Comparison of ENCODE assay signal across 35 cellular contexts in the genomic region with DNA sequence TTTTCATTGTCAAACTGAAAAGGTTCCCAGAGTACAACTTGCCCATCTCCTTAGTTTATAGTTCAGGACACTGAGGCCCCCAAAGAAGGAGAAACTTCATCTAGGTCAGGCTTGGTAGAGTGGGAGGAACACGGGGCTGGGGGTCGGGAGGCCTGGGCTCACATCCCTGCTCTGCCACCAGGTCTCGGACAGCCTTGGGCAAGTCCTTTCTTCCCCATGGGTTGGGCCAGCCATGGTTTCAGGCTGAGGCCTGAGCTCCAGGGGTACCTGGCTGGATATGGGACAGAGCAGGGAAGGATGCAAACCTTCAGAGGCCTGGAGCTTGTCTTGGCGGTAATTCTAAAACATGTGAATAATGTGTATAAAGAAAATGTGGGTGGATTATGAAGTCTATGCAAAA. TPM values are rescaled to one million over a fixed set of nuclear protein-coding genes. Genes with fewer than 3 reads are reported as not detected.
"Had no signal": no experiment of that assay in that cellular context is flagged by ENCODE, and none has a peak within 500 bp of the region (broad histone marks: within the 10 kb centered on the region; RNA-seq: fewer than 3 reads in every experiment).

No MANE protein-coding gene starts in this region.

- H3K4me3 Mint-ChIP-seq: activated B cell treated with CpG ODN at 0.5 μM for 24 hours; activated CD4-positive, alpha-beta memory T cell treated with anti-CD3 and anti-CD28 coated beads for 36 hours; activated CD4-positive, alpha-beta T cell treated with anti-CD3 and anti-CD28 coated beads, Interleukin-2, amount 10 ng/mL, durations not matched to agents 24 days and 14 days; activated CD8-positive, alpha-beta memory T cell treated with anti-CD3 and anti-CD28 coated beads, Interleukin-2, amount 10 ng/mL, durations not matched to agents 7 days and 5 days; activated CD8-positive, alpha-beta T cell treated with anti-CD3 and anti-CD28 coated beads, Interleukin-2, amount 10 ng/mL, durations not matched to agents 7 days and 5 days; activated naive CD4-positive, alpha-beta T cell treated with anti-CD3 and anti-CD28 coated beads for 36 hours; activated naive CD4-positive, alpha-beta T cell treated with anti-CD3 and anti-CD28 coated beads, Interleukin-2, amount 50 U/mL, for 24 hours; activated naive CD8-positive, alpha-beta T cell treated with anti-CD3 and anti-CD28 coated beads for 36 hours; activated naive CD8-positive, alpha-beta T cell treated with anti-CD3 and anti-CD28 coated beads, Interleukin-2, amount 50 U/mL, for 24 hours; activated T-helper 1 cell treated with anti-CD3 and anti-CD28 coated beads, Interleukin-12 subunit alpha, Interleukin-12 subunit beta, Interleukin-2, Interleukin-4 antibody, amounts not matched to agents 30 ng/mL and 10 ng/mL and 1 ng/mL, durations not matched to agents 14 hours and 24 hours and 36 hours had no signal

- H3K27me3 ChIP-seq: adrenal gland, body of pancreas, breast epithelium, gastroesophageal sphincter had no signal

- H3K36me3 Mint-ChIP-seq: activated CD4-positive, alpha-beta memory T cell treated with anti-CD3 and anti-CD28 coated beads for 36 hours; activated CD8-positive, alpha-beta memory T cell treated with anti-CD3 and anti-CD28 coated beads, Interleukin-2, amount 10 ng/mL, durations not matched to agents 7 days and 5 days; activated naive CD4-positive, alpha-beta T cell treated with anti-CD3 and anti-CD28 coated beads, Interleukin-2, amount 50 U/mL, for 24 hours; activated naive CD8-positive, alpha-beta T cell treated with anti-CD3 and anti-CD28 coated beads for 36 hours had no signal

- H3K9me3 Mint-ChIP-seq: activated B cell treated with CpG ODN at 0.5 μM for 24 hours; activated CD4-positive, alpha-beta memory T cell treated with anti-CD3 and anti-CD28 coated beads for 36 hours; activated CD4-positive, alpha-beta T cell treated with anti-CD3 and anti-CD28 coated beads, Interleukin-2, amount 10 ng/mL, durations not matched to agents 24 days and 14 days; activated naive CD4-positive, alpha-beta T cell treated with anti-CD3 and anti-CD28 coated beads for 36 hours; activated naive CD4-positive, alpha-beta T cell treated with anti-CD3 and anti-CD28 coated beads, Interleukin-2, amount 50 U/mL, for 24 hours; activated naive CD8-positive, alpha-beta T cell treated with anti-CD3 and anti-CD28 coated beads for 36 hours; activated naive CD8-positive, alpha-beta T cell treated with anti-CD3 and anti-CD28 coated beads, Interleukin-2, amount 50 U/mL, for 24 hours; activated T-helper 1 cell treated with anti-CD3 and anti-CD28 coated beads, Interleukin-12 subunit alpha, Interleukin-12 subunit beta, Interleukin-2, Interleukin-4 antibody, amounts not matched to agents 30 ng/mL and 10 ng/mL and 1 ng/mL, durations not matched to agents 14 hours and 24 hours and 36 hours; activated T-helper 2 cell treated with anti-CD3 and anti-CD28 coated beads, Interferon-gamma antibody, Interleukin-2, Interleukin-4, amounts not matched to agents 10 μg/mL and 5 μg/mL and 100 μg/mL, durations not matched to agents 14 hours and 24 hours and 36 hours had no signal

- H3K9me3 ChIP-seq: adrenal gland, body of pancreas, breast epithelium, colonic mucosa, esophagus squamous epithelium, gastroesophageal sphincter had no signal

- DNase-seq: activated B cell treated with CpG ODN at 0.5 μM for 24 hours; activated CD4-positive, alpha-beta memory T cell treated with anti-CD3 and anti-CD28 coated beads for 36 hours; activated CD4-positive, alpha-beta T cell treated with anti-CD3 and anti-CD28 coated beads, Interleukin-2, amount 10 ng/mL, durations not matched to agents 24 days and 14 days; activated CD8-positive, alpha-beta memory T cell treated with anti-CD3 and anti-CD28 coated beads, Interleukin-2, amount 10 ng/mL, durations not matched to agents 7 days and 5 days; activated CD8-positive, alpha-beta memory T cell treated with anti-CD3 and anti-CD28 coated beads, Interleukin-2, amount 50 U/mL, for 4 hours; activated CD8-positive, alpha-beta T cell treated with anti-CD3 and anti-CD28 coated beads, Interleukin-2, amount 10 ng/mL, durations not matched to agents 7 days and 5 days; activated effector memory CD4-positive, alpha-beta T cell treated with anti-CD3 and anti-CD28 coated beads, Interleukin-2, amount 50 U/mL, for 16 hours; activated naive CD4-positive, alpha-beta T cell treated with anti-CD3 and anti-CD28 coated beads for 36 hours; activated naive CD8-positive, alpha-beta T cell treated with anti-CD3 and anti-CD28 coated beads for 36 hours; activated naive CD8-positive, alpha-beta T cell treated with anti-CD3 and anti-CD28 coated beads, Interleukin-2, amount 50 U/mL, for 24 hours; activated T-cell treated with anti-CD3 and anti-CD28 coated beads, Interleukin-2, amount 50 U/mL, for 1 hour; activated T-cell treated with anti-CD3 and anti-CD28 coated beads, Interleukin-2, amount 50 U/mL, for 48 hours; adrenal gland; amygdala; central memory CD4-positive, alpha-beta T cell; cerebellar nuclear complex; colonic mucosa; effector CD8-positive, alpha-beta T cell; esophagus squamous epithelium; foreskin melanocyte; T-helper 2 cell had no signal

- H3K4me1 ChIP-seq: adrenal gland, colonic mucosa had no signal

- H3K4me3 ChIP-seq: adrenal gland, body of pancreas, breast epithelium, cardiac muscle cell, colonic mucosa, esophagus squamous epithelium, gastroesophageal sphincter had no signal

- ATAC-seq: activated CD4-positive, CD25-positive, alpha-beta regulatory T cell treated with anti-CD3 and anti-CD28 coated beads, Interleukin-2, amount 50 U/mL, for 24 hours; activated CD8-positive, alpha-beta memory T cell treated with anti-CD3 and anti-CD28 coated beads, Interleukin-2, amount 10 ng/mL, durations not matched to agents 7 days and 5 days; activated CD8-positive, alpha-beta T cell treated with anti-CD3 and anti-CD28 coated beads, Interleukin-2, amount 10 ng/mL, durations not matched to agents 7 days and 5 days; activated naive CD8-positive, alpha-beta T cell treated with anti-CD3 and anti-CD28 coated beads, Interleukin-2, amount 50 U/mL, for 24 hours; body of pancreas; gastroesophageal sphincter had no signal

- H3K27ac Mint-ChIP-seq: activated B cell treated with CpG ODN at 0.5 μM for 24 hours; activated CD4-positive, alpha-beta memory T cell treated with anti-CD3 and anti-CD28 coated beads for 36 hours; activated CD4-positive, alpha-beta T cell treated with anti-CD3 and anti-CD28 coated beads, Interleukin-2, amount 10 ng/mL, durations not matched to agents 24 days and 14 days; activated CD8-positive, alpha-beta memory T cell treated with anti-CD3 and anti-CD28 coated beads, Interleukin-2, amount 10 ng/mL, durations not matched to agents 7 days and 5 days; activated CD8-positive, alpha-beta T cell treated with anti-CD3 and anti-CD28 coated beads, Interleukin-2, amount 10 ng/mL, durations not matched to agents 7 days and 5 days; activated naive CD4-positive, alpha-beta T cell treated with anti-CD3 and anti-CD28 coated beads for 36 hours; activated naive CD4-positive, alpha-beta T cell treated with anti-CD3 and anti-CD28 coated beads, Interleukin-2, amount 50 U/mL, for 24 hours; activated naive CD8-positive, alpha-beta T cell treated with anti-CD3 and anti-CD28 coated beads for 36 hours; activated naive CD8-positive, alpha-beta T cell treated with anti-CD3 and anti-CD28 coated beads, Interleukin-2, amount 50 U/mL, for 24 hours; activated T-helper 1 cell treated with anti-CD3 and anti-CD28 coated beads, Interleukin-12 subunit alpha, Interleukin-12 subunit beta, Interleukin-2, Interleukin-4 antibody, amounts not matched to agents 30 ng/mL and 10 ng/mL and 1 ng/mL, durations not matched to agents 14 hours and 24 hours and 36 hours; activated T-helper 2 cell treated with anti-CD3 and anti-CD28 coated beads, Interferon-gamma antibody, Interleukin-2, Interleukin-4, amounts not matched to agents 10 μg/mL and 5 μg/mL and 100 μg/mL, durations not matched to agents 14 hours and 24 hours and 36 hours had no signal

- H3K27ac ChIP-seq: adrenal gland, body of pancreas, breast epithelium, cardiac muscle cell, colonic mucosa, epithelial cell of prostate, esophagus squamous epithelium, gastroesophageal sphincter, VCaP had no signal

- H3K36me3 ChIP-seq: adrenal gland, breast epithelium, cardiac muscle cell, colonic mucosa had no signal

RNA-seq across cellular contexts. Expression of a gene that starts 17.0 kb away (rescaled TPM):
- total RNA-seq: activated CD4-positive, alpha-beta T cell treated with anti-CD3 and anti-CD28 coated beads, Interleukin-2, amount 10 ng/mL, durations not matched to agents 24 days and 14 days; activated CD8-positive, alpha-beta memory T cell treated with anti-CD3 and anti-CD28 coated beads, Interleukin-2, amount 10 ng/mL, durations not matched to agents 7 days and 5 days; activated T-helper 1 cell treated with anti-CD3 and anti-CD28 coated beads, Interleukin-12 subunit alpha, Interleukin-12 subunit beta, Interleukin-2, Interleukin-4 antibody, amounts not matched to agents 30 ng/mL and 10 ng/mL and 1 ng/mL, durations not matched to agents 14 hours and 24 hours and 36 hours; fibroblast of villous mesenchyme; glomerular endothelial cell; T-helper 1 cell treated with Interleukin-12 subunit alpha and Interleukin-12 subunit beta and Interleukin-4 antibody, amounts not matched to agents 30 ng/mL and 1 ng/mL, for 36 hours had no signal
- polyA plus RNA-seq: fibroblast of lung had no signal
